ENCODE assay signal across 27 cellular contexts in genomic region chr7:21620054-21620453, GRCh38.
"Had no signal": no experiment of that assay in that cellular context is flagged by ENCODE, and none has a peak within 500 bp of the region (broad histone marks: within the 10 kb centered on the region; RNA-seq: fewer than 3 reads in every experiment).

No MANE protein-coding gene starts in this region.

- H3K27me3 ChIP-seq: brain microvascular endothelial cell, Peyer's patch, SJCRH30 had no signal

- H3K4me1 ChIP-seq: Peyer's patch, SJCRH30 had no signal

- H3K27ac Mint-ChIP-seq: activated B cell treated with CpG ODN at 0.5 μM for 24 hours; activated CD4-positive, alpha-beta T cell treated with anti-CD3 and anti-CD28 coated beads, Interleukin-2, amount 10 ng/mL, durations not matched to agents 24 days and 14 days; activated CD8-positive, alpha-beta memory T cell treated with anti-CD3 and anti-CD28 coated beads, Interleukin-2, amount 10 ng/mL, durations not matched to agents 7 days and 5 days; activated naive CD4-positive, alpha-beta T cell treated with anti-CD3 and anti-CD28 coated beads, Interleukin-2, amount 50 U/mL, for 72 hours; activated naive CD8-positive, alpha-beta T cell treated with anti-CD3 and anti-CD28 coated beads, Interleukin-2, amount 50 U/mL, for 24 hours; activated T-cell treated with anti-CD3 and anti-CD28 coated beads, Interleukin-2, amount 50 U/mL, for 24 hours; T-helper 17 cell had no signal

- H3K36me3 ChIP-seq: brain microvascular endothelial cell, Peyer's patch, SJCRH30 had no signal

- H3K4me3 Mint-ChIP-seq: activated B cell treated with CpG ODN at 0.5 μM for 24 hours; activated CD4-positive, alpha-beta T cell treated with anti-CD3 and anti-CD28 coated beads, Interleukin-2, amount 10 ng/mL, durations not matched to agents 24 days and 14 days; activated CD8-positive, alpha-beta memory T cell treated with anti-CD3 and anti-CD28 coated beads, Interleukin-2, amount 10 ng/mL, durations not matched to agents 7 days and 5 days; activated naive CD8-positive, alpha-beta T cell treated with anti-CD3 and anti-CD28 coated beads, Interleukin-2, amount 50 U/mL, for 24 hours; activated T-cell treated with anti-CD3 and anti-CD28 coated beads, Interleukin-2, amount 50 U/mL, for 24 hours; T-helper 17 cell had no signal

- H3K27ac ChIP-seq: brain microvascular endothelial cell, Peyer's patch, RWPE1, SJCRH30 had no signal

- H3K36me3 Mint-ChIP-seq: activated CD8-positive, alpha-beta memory T cell treated with anti-CD3 and anti-CD28 coated beads, Interleukin-2, amount 10 ng/mL, durations not matched to agents 7 days and 5 days; activated naive CD4-positive, alpha-beta T cell treated with anti-CD3 and anti-CD28 coated beads, Interleukin-2, amount 50 U/mL, for 72 hours had no signal

- DNase-seq: activated B cell treated with CpG ODN at 0.5 μM for 24 hours; activated CD4-positive, alpha-beta T cell treated with anti-CD3 and anti-CD28 coated beads for 1 hour; activated CD4-positive, alpha-beta T cell treated with anti-CD3 and anti-CD28 coated beads, Interleukin-2, amount 10 ng/mL, durations not matched to agents 24 days and 14 days; activated CD4-positive, alpha-beta T cell treated with anti-CD3 and anti-CD28 coated beads, Interleukin-2, amount 50 U/mL, for 48 hours; activated CD8-positive, alpha-beta memory T cell treated with anti-CD3 and anti-CD28 coated beads, Interleukin-2, amount 10 ng/mL, durations not matched to agents 7 days and 5 days; activated effector memory CD4-positive, alpha-beta T cell treated with anti-CD3 and anti-CD28 coated beads, Interleukin-2, amount 50 U/mL, for 16 hours; activated naive CD4-positive, alpha-beta T cell treated with Interleukin-2 at 50 U/mL for 16 hours; activated naive CD8-positive, alpha-beta T cell treated with anti-CD3 and anti-CD28 coated beads, Interleukin-2, amount 50 U/mL, for 24 hours; activated T-cell treated with anti-CD3 and anti-CD28 coated beads, Interleukin-2, amount 50 U/mL, for 24 hours; brain microvascular endothelial cell; cerebellar nuclear complex; Kasumi-1; NCI-H1092; NCI-H1417; NCI-H1930; NCI-H2171; NCI-H2227 treated with DMSO at 0.1 percent for 48 hours; NCI-H69; NK-92 treated with Interleukin-12 subunit alpha and Interleukin-12 subunit beta, amount 100 ng/mL, for 24 hours; OCI-M1; Peyer's patch; Right ventricle myocardium superior; SJCRH30; T-helper 17 cell; T-helper 9 cell had no signal

- H3K9me3 Mint-ChIP-seq: activated B cell treated with CpG ODN at 0.5 μM for 24 hours; activated naive CD4-positive, alpha-beta T cell treated with anti-CD3 and anti-CD28 coated beads, Interleukin-2, amount 50 U/mL, for 72 hours; activated naive CD8-positive, alpha-beta T cell treated with anti-CD3 and anti-CD28 coated beads, Interleukin-2, amount 50 U/mL, for 24 hours had no signal

- H3K4me3 ChIP-seq: Peyer's patch, SJCRH30 had no signal

- H3K9me3 ChIP-seq: Peyer's patch, SJCRH30 had no signal

- H3K27me3 Mint-ChIP-seq: activated CD4-positive, alpha-beta T cell treated with anti-CD3 and anti-CD28 coated beads, Interleukin-2, amount 10 ng/mL, durations not matched to agents 24 days and 14 days; activated naive CD8-positive, alpha-beta T cell treated with anti-CD3 and anti-CD28 coated beads, Interleukin-2, amount 50 U/mL, for 24 hours had no signal

- ATAC-seq: activated CD8-positive, alpha-beta memory T cell treated with anti-CD3 and anti-CD28 coated beads, Interleukin-2, amount 10 ng/mL, durations not matched to agents 7 days and 5 days; activated naive CD4-positive, alpha-beta T cell treated with anti-CD3 and anti-CD28 coated beads, Interleukin-2, amount 50 U/mL, for 72 hours; activated naive CD8-positive, alpha-beta T cell treated with anti-CD3 and anti-CD28 coated beads, Interleukin-2, amount 50 U/mL, for 24 hours; T-helper 17 cell had no signal

- H3K4me1 Mint-ChIP-seq: activated CD4-positive, alpha-beta T cell treated with anti-CD3 and anti-CD28 coated beads, Interleukin-2, amount 10 ng/mL, durations not matched to agents 24 days and 14 days; activated CD8-positive, alpha-beta memory T cell treated with anti-CD3 and anti-CD28 coated beads, Interleukin-2, amount 10 ng/mL, durations not matched to agents 7 days and 5 days; activated naive CD8-positive, alpha-beta T cell treated with anti-CD3 and anti-CD28 coated beads, Interleukin-2, amount 50 U/mL, for 24 hours; T-helper 17 cell had no signal
